Comparison of ENCODE assay signal across 2 cellular contexts in genomic region chr5:79242242-79243039, GRCh38.
TF ChIP-seq lines count a peak whose summit lies in the region.

No MANE protein-coding gene starts in this region.

TF ChIP-seq in IMR-90, 13 proteins besides CTCF, POLR2A, EP300 and RAD21:
- TF ChIP-seq FOS (IDR thresholded peaks at IDR 0.05; ENCODE audit: low read depth, low read length) (no peak), MAZ (IDR thresholded peaks at IDR 0.05; ENCODE audit: borderline replicate concordance, low read depth, low read length) (no peak), RFX5 (IDR thresholded peaks at IDR 0.05; ENCODE audit: low read depth, low read length) (no peak), USF2 (IDR thresholded peaks at IDR 0.05; ENCODE audit: low read depth, low read length) (no peak), ELK1 (IDR thresholded peaks at IDR 0.05; ENCODE audit: borderline replicate concordance, low read depth, low read length) (no peak), RCOR1 (IDR thresholded peaks at IDR 0.05; ENCODE audit: insufficient replicate concordance, low read length) (no peak), NFE2L2 (IDR thresholded peaks at IDR 0.05; ENCODE audit: low read depth, low read length) (no peak), MXI1 (IDR thresholded peaks at IDR 0.05; ENCODE audit: borderline replicate concordance, low read depth, low read length) (no peak), SMC3 (IDR thresholded peaks at IDR 0.05; ENCODE audit: low read depth, low read length) (no peak), CHD1 (IDR thresholded peaks at IDR 0.05; ENCODE audit: low read depth, low read length) (no peak), BHLHE40 (IDR thresholded peaks at IDR 0.05; ENCODE audit: low read depth, low read length) (no peak), CEBPB (IDR thresholded peaks at IDR 0.05; ENCODE audit: low read depth, low read length) (no peak), MAFK (IDR thresholded peaks at IDR 0.05; ENCODE audit: low read depth, low read length) (no peak)

TF ChIP-seq in K562, 482 proteins besides CTCF, POLR2A, EP300 and RAD21:
- TF ChIP-seq ZFP30 (CRISPR knock-in tag; IDR thresholded peaks at IDR 0.05; ENCODE audit: borderline replicate concordance) (no peak), SNRNP70 (optimal IDR thresholded peaks at IDR 0.05; ENCODE audit: low read depth, low read length) (no peak), USF2 (CRISPR knock-in tag; IDR thresholded peaks at IDR 0.05) (no peak), ETV5 (CRISPR knock-in tag; IDR thresholded peaks at IDR 0.05; ENCODE audit: low read depth) (no peak), PHB (CRISPR knock-in tag; IDR thresholded peaks at IDR 0.05) (no peak), LEF1 (IDR thresholded peaks at IDR 0.05) (no peak), REST (CRISPR knock-in tag; IDR thresholded peaks at IDR 0.05; ENCODE audit: low read depth) (no peak), ZNF449 (CRISPR knock-in tag; IDR thresholded peaks at IDR 0.05) (no peak), KLF6 (CRISPR knock-in tag; IDR thresholded peaks at IDR 0.05; ENCODE audit: borderline replicate concordance) (no peak), BRD9 (IDR thresholded peaks at IDR 0.05; ENCODE audit: low read depth, partially characterized antibody) (no peak), ZNF354B (CRISPR knock-in tag; IDR thresholded peaks at IDR 0.05) (no peak), ZNF197 (CRISPR knock-in tag; IDR thresholded peaks at IDR 0.05; ENCODE audit: low read depth) (no peak), CXXC5 (CRISPR knock-in tag; IDR thresholded peaks at IDR 0.05) (no peak), ATF7 (IDR thresholded peaks at IDR 0.05) (no peak)
